Comparison of ENCODE assay signal across 8 cellular contexts in the genomic region with DNA sequence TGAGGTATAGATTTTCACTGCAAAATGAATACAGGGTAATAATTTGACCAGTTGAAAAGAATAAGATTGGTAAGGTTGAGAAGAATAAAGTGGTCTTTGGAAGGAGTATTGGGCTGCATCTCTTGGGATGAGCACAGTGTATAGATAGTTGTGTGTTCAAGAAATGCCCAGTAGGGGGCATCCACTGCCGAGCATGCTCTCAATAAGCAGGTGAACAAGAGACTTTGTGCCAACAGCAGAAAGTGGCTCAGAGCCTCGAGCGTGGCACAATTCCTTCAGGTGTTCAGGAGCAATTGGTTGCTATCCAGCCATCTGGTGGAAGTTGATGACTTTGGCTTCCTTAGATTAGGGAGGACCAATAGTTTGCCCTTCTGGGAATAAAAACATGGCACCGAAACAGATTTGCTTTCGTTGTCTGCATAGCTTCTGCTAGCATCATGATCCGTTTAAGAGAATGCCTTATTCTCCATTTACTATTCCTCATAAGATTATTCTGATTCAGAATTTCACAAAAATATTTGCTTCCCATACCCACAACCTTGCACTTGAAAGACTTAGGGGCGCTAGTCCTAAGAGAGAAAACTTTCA.
DNase-seq lines count a peak whose midpoint lies in the region; ATAC-seq, FAIRE-seq and TF ChIP-seq lines count a peak whose summit lies in the region.

No MANE protein-coding gene starts in this region.

- no peaks in the 10 kb centered on the region for H3K79me2 ChIP-seq in Loucy (ENCODE audit: insufficient read depth, low read length)
- H3K79me2 ChIP-seq in astrocyte (ENCODE audit: insufficient read depth, low read length), result no peaks in the 10 kb centered on the region

- DNase-seq in AML-193 (lab: John Stamatoyannopoulos, UW) (peak; percentile 3 to 25), HFF-Myc (ENCODE audit: extremely low read depth, low read depth) (no peak), astrocyte (ENCODE audit: low read depth) (no peak), mucosa of descending colon (peak in 1 of 3 donors; percentile 49), amygdala (lab: John Stamatoyannopoulos, UW) (no peak), midbrain (lab: John Stamatoyannopoulos, UW) (no peak)

- H4K20me1 ChIP-seq in Loucy (ENCODE audit: insufficient read depth, low read length, poor library complexity, severe bottlenecking) (no peaks in the 10 kb centered on the region), astrocyte (ENCODE audit: insufficient read depth, low read length) (no peaks in the 10 kb centered on the region)

- no peak overlapping the region for H3K27ac ChIP-seq in astrocyte (ENCODE audit: low read depth, low read length)

- H3K9me2 ChIP-seq in Loucy (replicated peaks; ENCODE audit: low read depth, low read length), result no peaks in the 10 kb centered on the region

- no peak overlapping the region for H3K4me3 Mint-ChIP-seq in astrocyte (ENCODE audit: unreplicated experiment)

- H3K4me1 ChIP-seq in Loucy (ENCODE audit: insufficient read depth, low read length, poor library complexity, severe bottlenecking) (no peaks in the 10 kb centered on the region), astrocyte (ENCODE audit: insufficient read depth, low read length) (peaks cover 6% of the 10 kb centered on the region), mucosa of descending colon (ENCODE audit: low read depth) (no peaks in the 10 kb centered on the region)

- TF ChIP-seq CTCF in GM12874 (IDR thresholded peaks at IDR 0.05; ENCODE audit: insufficient read depth, low read depth, low read length) (peak; percentile 69), HFF-Myc (IDR thresholded peaks at IDR 0.05; ENCODE audit: low read depth, low read length, missing control alignments) (peak; percentile 53), Loucy (conservative IDR thresholded peaks at IDR 0.05; ENCODE audit: low read length) (peak; percentile 76), astrocyte (IDR thresholded peaks at IDR 0.05; ENCODE audit: insufficient read depth, low read depth, low read length) (peak; percentile 7), mucosa of descending colon (IDR thresholded peaks at IDR 0.05) (no peak)

- FAIRE-seq in astrocyte (lab: Jason Lieb, UNC), result no peak

- H3K9me3 ChIP-seq in Loucy (ENCODE audit: insufficient read depth, low read depth, low read length) (no peaks in the 10 kb centered on the region), astrocyte (ENCODE audit: insufficient read depth, low read depth, low read length) (no peaks in the 10 kb centered on the region), mucosa of descending colon (no peaks in the 10 kb centered on the region)

- no peaks in the 10 kb centered on the region for H3K27me3 ChIP-seq in Loucy (ENCODE audit: insufficient read depth, low read length, poor library complexity, severe bottlenecking)
- H3K27me3 ChIP-seq in astrocyte (ENCODE audit: insufficient read depth, low read length), result no peaks in the 10 kb centered on the region

- H3K4me2 ChIP-seq in Loucy (ENCODE audit: low read depth, low read length, poor library complexity, severe bottlenecking) (no peak overlapping the region), astrocyte (ENCODE audit: low read length) (no peak overlapping the region)

- no peaks in the 10 kb centered on the region for H3K36me3 Mint-ChIP-seq in astrocyte (ENCODE audit: low read depth, unreplicated experiment)

- H3K4me3 ChIP-seq in HFF-Myc (replicated peaks; ENCODE audit: low read depth, low read length) (no peak overlapping the region), Loucy (ENCODE audit: low read length, poor library complexity, severe bottlenecking) (no peak overlapping the region), astrocyte (ENCODE audit: insufficient read depth, low read depth, low read length) (no peak overlapping the region), mucosa of descending colon (no peak overlapping the region)

- H3K9ac ChIP-seq in Loucy (ENCODE audit: low read depth, low read length, poor library complexity, severe bottlenecking) (no peak overlapping the region), astrocyte (ENCODE audit: low read length) (no peak overlapping the region)

- peaks cover 2% of the 10 kb centered on the region for H3K4me1 Mint-ChIP-seq in astrocyte (ENCODE audit: low read depth, unreplicated experiment)

- H3F3A ChIP-seq in Loucy (ENCODE audit: low read depth), result no peaks in the 10 kb centered on the region

- ATAC-seq in mucosa of descending colon, result peak; percentile 50

- H3K27me3 Mint-ChIP-seq in astrocyte (ENCODE audit: low read depth, unreplicated experiment), result no peaks in the 10 kb centered on the region

- H3K36me3 ChIP-seq in Loucy (ENCODE audit: insufficient read depth, low read length) (no peaks in the 10 kb centered on the region), astrocyte (ENCODE audit: insufficient read depth, low read length) (no peaks in the 10 kb centered on the region), mucosa of descending colon (ENCODE audit: low read depth) (no peaks in the 10 kb centered on the region)

- no peaks in the 10 kb centered on the region for H3K9me3 Mint-ChIP-seq in astrocyte (ENCODE audit: unreplicated experiment)

- H2AFZ ChIP-seq in Loucy (ENCODE audit: low read length), result peak overlapping the region; percentile 57
- no peak overlapping the region for H2AFZ ChIP-seq in astrocyte (ENCODE audit: low read depth, low read length)

- no peak overlapping the region for H3K27ac Mint-ChIP-seq in astrocyte (ENCODE audit: unreplicated experiment)

- intact Hi-C loops in mucosa of descending colon (cut with DNase I, micrococcal nuclease), result no loop called here

Comparison
In these comparisons a context has a peak if more than half of its experiments do, and no peak if none do; other contexts are left out.
1. DNase-seq: peak in AML-193 (2 of 2); none in HFF-Myc (single experiment), astrocyte (single experiment), amygdala (0 of 56) and midbrain (single experiment).